Comparison of ENCODE assay signal across 2 cellular contexts in genomic region chr7:157775560-157776332, GRCh38.
TF ChIP-seq lines count a peak whose summit lies in the region.

No MANE protein-coding gene starts in this region.

TF ChIP-seq in SK-N-SH, 30 proteins besides CTCF, POLR2A, EP300 and RAD21 (continued from another document):
- no peak for TF ChIP-seq NRF1 (IDR thresholded peaks at IDR 0.05; ENCODE audit: low read depth, low read length)
- TF ChIP-seq PBX3 (IDR thresholded peaks at IDR 0.05): no peak
- TF ChIP-seq POLR2AphosphoS5 (IDR thresholded peaks at IDR 0.05; ENCODE audit: low read depth, low read length): no peak
- TF ChIP-seq RXRA (IDR thresholded peaks at IDR 0.05; ENCODE audit: borderline replicate concordance, low read depth): no peak
- no peak for TF ChIP-seq USF2 (IDR thresholded peaks at IDR 0.05; ENCODE audit: borderline replicate concordance, low read depth, low read length)

TF ChIP-seq in HEK293, 187 proteins besides CTCF, POLR2A, EP300 and RAD21 (continued from another document):
- TF ChIP-seq, protein P1, sequence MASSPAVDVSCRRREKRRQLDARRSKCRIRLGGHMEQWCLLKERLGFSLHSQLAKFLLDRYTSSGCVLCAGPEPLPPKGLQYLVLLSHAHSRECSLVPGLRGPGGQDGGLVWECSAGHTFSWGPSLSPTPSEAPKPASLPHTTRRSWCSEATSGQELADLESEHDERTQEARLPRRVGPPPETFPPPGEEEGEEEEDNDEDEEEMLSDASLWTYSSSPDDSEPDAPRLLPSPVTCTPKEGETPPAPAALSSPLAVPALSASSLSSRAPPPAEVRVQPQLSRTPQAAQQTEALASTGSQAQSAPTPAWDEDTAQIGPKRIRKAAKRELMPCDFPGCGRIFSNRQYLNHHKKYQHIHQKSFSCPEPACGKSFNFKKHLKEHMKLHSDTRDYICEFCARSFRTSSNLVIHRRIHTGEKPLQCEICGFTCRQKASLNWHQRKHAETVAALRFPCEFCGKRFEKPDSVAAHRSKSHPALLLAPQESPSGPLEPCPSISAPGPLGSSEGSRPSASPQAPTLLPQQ (tag by site-specific recombination; IDR thresholded peaks at IDR 0.05): no peak
- TF ChIP-seq SALL2 (tag by site-specific recombination; IDR thresholded peaks at IDR 0.05; ENCODE audit: borderline replicate concordance) (no peak), KLF10 (tag by site-specific recombination; IDR thresholded peaks at IDR 0.05) (no peak), KLF7 (tag by site-specific recombination; IDR thresholded peaks at IDR 0.05; ENCODE audit: borderline replicate concordance) (no peak), ZBTB1 (tag by site-specific recombination; IDR thresholded peaks at IDR 0.05) (no peak), ZNF366 (tag by site-specific recombination; conservative IDR thresholded peaks at IDR 0.05) (peak; percentile 38; the same call in 1 of the 2 replicates), ZNF10 (tag by site-specific recombination; IDR thresholded peaks at IDR 0.05) (no peak), ZBTB7A (tag by site-specific recombination; IDR thresholded peaks at IDR 0.05; ENCODE audit: low read depth) (no peak), KLF9 (tag by site-specific recombination; IDR thresholded peaks at IDR 0.05; ENCODE audit: low read depth) (no peak), ZNF324 (tag by site-specific recombination; IDR thresholded peaks at IDR 0.05) (no peak), ZNF768 (tag by site-specific recombination; IDR thresholded peaks at IDR 0.05) (no peak), ZNF596 (tag by site-specific recombination; IDR thresholded peaks at IDR 0.05) (no peak), ZNF513 (tag by site-specific recombination; IDR thresholded peaks at IDR 0.05) (peak; percentile 80), ZNF184 (tag by site-specific recombination; IDR thresholded peaks at IDR 0.05) (no peak), EGR2 (tag by site-specific recombination; IDR thresholded peaks at IDR 0.05; ENCODE audit: low read depth) (peak; percentile 9; the same call in 1 of the 2 replicates), BCL11B (tag by site-specific recombination; IDR thresholded peaks at IDR 0.05; ENCODE audit: low read depth) (no peak)
- TF ChIP-seq, protein P2, sequence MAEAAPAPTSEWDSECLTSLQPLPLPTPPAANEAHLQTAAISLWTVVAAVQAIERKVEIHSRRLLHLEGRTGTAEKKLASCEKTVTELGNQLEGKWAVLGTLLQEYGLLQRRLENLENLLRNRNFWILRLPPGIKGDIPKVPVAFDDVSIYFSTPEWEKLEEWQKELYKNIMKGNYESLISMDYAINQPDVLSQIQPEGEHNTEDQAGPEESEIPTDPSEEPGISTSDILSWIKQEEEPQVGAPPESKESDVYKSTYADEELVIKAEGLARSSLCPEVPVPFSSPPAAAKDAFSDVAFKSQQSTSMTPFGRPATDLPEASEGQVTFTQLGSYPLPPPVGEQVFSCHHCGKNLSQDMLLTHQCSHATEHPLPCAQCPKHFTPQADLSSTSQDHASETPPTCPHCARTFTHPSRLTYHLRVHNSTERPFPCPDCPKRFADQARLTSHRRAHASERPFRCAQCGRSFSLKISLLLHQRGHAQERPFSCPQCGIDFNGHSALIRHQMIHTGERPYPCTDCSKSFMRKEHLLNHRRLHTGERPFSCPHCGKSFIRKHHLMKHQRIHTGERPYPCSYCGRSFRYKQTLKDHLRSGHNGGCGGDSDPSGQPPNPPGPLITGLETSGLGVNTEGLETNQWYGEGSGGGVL (tag by site-specific recombination; IDR thresholded peaks at IDR 0.05): 0 out of 2 replicates have a peak, but pooled peaks have one; percentile 22
